Comparison of ENCODE assay signal across 8 cellular contexts in genomic region chr9:132406554-132407122, GRCh38. TPM values are rescaled to one million over a fixed set of nuclear protein-coding genes. Genes with fewer than 3 reads are reported as not detected.
A peak's percentile ranks its signal among the peaks of the same experiment; 100 is the strongest.
DNase-seq lines count a peak whose midpoint lies in the region; ATAC-seq, FAIRE-seq and TF ChIP-seq lines count a peak whose summit lies in the region.

A gene with protein sequence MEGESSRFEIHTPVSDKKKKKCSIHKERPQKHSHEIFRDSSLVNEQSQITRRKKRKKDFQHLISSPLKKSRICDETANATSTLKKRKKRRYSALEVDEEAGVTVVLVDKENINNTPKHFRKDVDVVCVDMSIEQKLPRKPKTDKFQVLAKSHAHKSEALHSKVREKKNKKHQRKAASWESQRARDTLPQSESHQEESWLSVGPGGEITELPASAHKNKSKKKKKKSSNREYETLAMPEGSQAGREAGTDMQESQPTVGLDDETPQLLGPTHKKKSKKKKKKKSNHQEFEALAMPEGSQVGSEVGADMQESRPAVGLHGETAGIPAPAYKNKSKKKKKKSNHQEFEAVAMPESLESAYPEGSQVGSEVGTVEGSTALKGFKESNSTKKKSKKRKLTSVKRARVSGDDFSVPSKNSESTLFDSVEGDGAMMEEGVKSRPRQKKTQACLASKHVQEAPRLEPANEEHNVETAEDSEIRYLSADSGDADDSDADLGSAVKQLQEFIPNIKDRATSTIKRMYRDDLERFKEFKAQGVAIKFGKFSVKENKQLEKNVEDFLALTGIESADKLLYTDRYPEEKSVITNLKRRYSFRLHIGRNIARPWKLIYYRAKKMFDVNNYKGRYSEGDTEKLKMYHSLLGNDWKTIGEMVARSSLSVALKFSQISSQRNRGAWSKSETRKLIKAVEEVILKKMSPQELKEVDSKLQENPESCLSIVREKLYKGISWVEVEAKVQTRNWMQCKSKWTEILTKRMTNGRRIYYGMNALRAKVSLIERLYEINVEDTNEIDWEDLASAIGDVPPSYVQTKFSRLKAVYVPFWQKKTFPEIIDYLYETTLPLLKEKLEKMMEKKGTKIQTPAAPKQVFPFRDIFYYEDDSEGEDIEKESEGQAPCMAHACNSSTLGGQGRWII (minus strand): TSS chr9:132406840. CDS start chr9:132402821, 4,019 bp downstream.

- H2AFZ ChIP-seq in ACC112 (ENCODE audit: low read length, unreplicated experiment): peak within 1 kb of the TSS; percentile 69

- no peak within 1 kb of the TSS for H3K27ac ChIP-seq in ACC112 (ENCODE audit: low read depth, low read length)
- peak within 1 kb of the TSS; percentile 71 for H3K27ac ChIP-seq in WERI-Rb-1
- peak within 1 kb of the TSS; percentile 26 to 36 for H3K27ac ChIP-seq in breast epithelium
- peak within 1 kb of the TSS in 1 of 2 donors; percentile 59 for H3K27ac ChIP-seq in small intestine (ENCODE audit: low read depth in 1 of 2, low read length in 1 of 2)

- TF ChIP-seq CTCF in WERI-Rb-1 (IDR thresholded peaks at IDR 0.05; ENCODE audit: low read depth, low read length): no peak
- TF ChIP-seq CTCF in breast epithelium (IDR thresholded peaks at IDR 0.05): no peak

- TF ChIP-seq POLR2A in breast epithelium (IDR thresholded peaks at IDR 0.05): peak; percentile 20

- intact Hi-C loops in breast epithelium (cut with DNase I; ENCODE audit: low total_unique reads): loop anchor here (10.0 kb wide), 1 partner anchor 388 kb away; no protein-coding TSS in a partner anchor

- 0 out of 2 replicates have a peak, but pooled peaks cover 1% of the 10 kb centered on the region for H3K36me3 ChIP-seq in ACC112 (ENCODE audit: insufficient read depth, low read length)
- H3K36me3 ChIP-seq in WERI-Rb-1: peaks cover 27% of the 10 kb centered on the region
- no peaks in the 10 kb centered on the region for H3K36me3 ChIP-seq in breast epithelium
- H3K36me3 ChIP-seq in small intestine (ENCODE audit: control insufficient read depth in 2 of 2, insufficient read depth in 2 of 2, low read length in 2 of 2): peaks cover 2 to 3% of the 10 kb centered on the region in 2 donors

- DNase-seq in NCI-H2227 treated with DMSO at 0.1 percent for 48 hours (lab: John Stamatoyannopoulos, UW): peak; percentile 82
- DNase-seq in WERI-Rb-1: peak; percentile 94
- DNase-seq in breast epithelium (ENCODE audit: low spot score in 2 of 2): peak; percentile 80 to 86
- DNase-seq in iPS-NIHi11 (ENCODE audit: low spot score): peak; percentile 96
- DNase-seq in small intestine: peak; percentile 93

- ATAC-seq in GM18907 (IDR thresholded peaks at IDR 0.05; ENCODE audit: unreplicated experiment) (peak; percentile 70), HG03196 (IDR thresholded peaks at IDR 0.05; ENCODE audit: unreplicated experiment) (peak; percentile 80)

- 1% methylated on average over 30 to 33 of the region's 33 CpGs for WGBS in small intestine, 3 donors

- no peaks in the 10 kb centered on the region for H3K9me3 ChIP-seq in WERI-Rb-1 (ENCODE audit: severe bottlenecking)
- no peaks in the 10 kb centered on the region for H3K9me3 ChIP-seq in breast epithelium
- no peaks in the 10 kb centered on the region for H3K9me3 ChIP-seq in small intestine (ENCODE audit: control insufficient read depth, low read depth)

- no peak for FAIRE-seq in small intestine (lab: Jason Lieb, UNC)

- H3K4me3 ChIP-seq in ACC112 (ENCODE audit: low read depth, low read length) (peak within 1 kb of the TSS; percentile 85), WERI-Rb-1 (ENCODE audit: low read depth, low read length) (peak within 1 kb of the TSS; percentile 75), breast epithelium (peak within 1 kb of the TSS; percentile 66 to 79 (median 72)), small intestine (ENCODE audit: low read depth in 1 of 2, low read length in 2 of 2) (peak within 1 kb of the TSS; percentile 63 to 76)

- H3K4me1 ChIP-seq in ACC112 (ENCODE audit: control insufficient read depth, insufficient read depth, low read length, unreplicated experiment) (peaks cover 3% of the 10 kb centered on the region), breast epithelium (peaks cover 0 to 13% of the 10 kb centered on the region in 2 donors), small intestine (ENCODE audit: control insufficient read depth in 2 of 2, insufficient read depth in 1 of 2, low read depth in 1 of 2, low read length in 1 of 2) (peaks cover 3 to 4% of the 10 kb centered on the region in 2 donors)

- H3K27me3 ChIP-seq in ACC112 (ENCODE audit: insufficient read depth, low read length) (peaks cover 22% of the 10 kb centered on the region), WERI-Rb-1 (ENCODE audit: insufficient read depth, low read depth, severe bottlenecking) (peaks cover 20% of the 10 kb centered on the region), breast epithelium (peaks cover 0 to 19% of the 10 kb centered on the region in 2 donors), small intestine (ENCODE audit: control insufficient read depth in 2 of 2, insufficient read depth in 2 of 2, low read length in 2 of 2) (peaks cover 0 to 6% of the 10 kb centered on the region in 2 donors)

- H3K79me2 ChIP-seq in ACC112 (ENCODE audit: control insufficient read depth, insufficient read depth, low read length, unreplicated experiment): peaks cover 30% of the 10 kb centered on the region

RNA-seq across cellular contexts. Expression of the gene that starts here (rescaled TPM):
- total RNA-seq in breast epithelium: 10 to 100 TPM; 11.2 to 18.0 (median 16.8) TPM
- polyA plus RNA-seq in small intestine: 10 to 100 TPM in 2 of 3 donors, 1 to 10 TPM in 1; 8.4 to 15.0 (median 10.3) TPM
